In the genomic region with DNA sequence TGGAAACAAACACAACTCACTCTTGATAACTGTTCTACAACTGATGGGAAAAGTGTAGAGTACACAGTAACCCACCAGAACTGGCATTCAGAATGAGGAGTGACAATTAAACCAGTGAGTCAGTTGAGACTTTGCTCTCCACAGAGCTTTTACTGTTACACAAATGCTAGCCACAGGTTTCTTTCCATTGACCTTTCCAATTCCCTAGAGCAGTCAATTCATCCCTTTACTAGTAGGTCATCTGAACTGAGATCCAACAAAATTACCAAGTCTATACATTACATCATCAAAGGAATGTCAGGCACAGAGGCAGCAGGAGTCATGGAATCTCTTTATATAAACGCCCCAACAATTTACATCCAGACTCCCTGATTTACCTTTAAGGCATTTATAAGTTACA, we compare ENCODE assay signal across 13 cellular contexts.
DNase-seq lines count a peak whose midpoint lies in the region; ATAC-seq lines count a peak whose summit lies in the region.
"Had no signal": no experiment of that assay in that cellular context is flagged by ENCODE, and none has a peak within 500 bp of the region (broad histone marks: within the 10 kb centered on the region; RNA-seq: fewer than 3 reads in every experiment).

No MANE protein-coding gene starts in this region.

- no peaks in the 10 kb centered on the region for H3K9me3 Mint-ChIP-seq in activated naive CD8-positive, alpha-beta T cell treated with anti-CD3 and anti-CD28 coated beads, Interleukin-2, amount 50 U/mL, for 24 hours
- H3K9me3 Mint-ChIP-seq in activated naive CD8-positive, alpha-beta T cell treated with anti-CD3 and anti-CD28 coated beads for 36 hours, result no peaks in the 10 kb centered on the region
- H3K9me3 Mint-ChIP-seq: activated naive CD4-positive, alpha-beta T cell treated with anti-CD3 and anti-CD28 coated beads, Interleukin-2, amount 50 U/mL, for 24 hours had no signal

- H3K9me3 ChIP-seq in adipocyte (ENCODE audit: control insufficient read depth, low read length) (no peaks in the 10 kb centered on the region), iPS DF 6.9 (ENCODE audit: control insufficient read depth, insufficient read depth, low read length) (no peaks in the 10 kb centered on the region), T-helper 17 cell (ENCODE audit: control insufficient read depth, low read length, poor library complexity, severe bottlenecking) (no peaks in the 10 kb centered on the region)
- H3K9me3 ChIP-seq: HAP-1, left lung had no signal

- no peak overlapping the region for H3K27ac Mint-ChIP-seq in activated naive CD8-positive, alpha-beta T cell treated with anti-CD3 and anti-CD28 coated beads, Interleukin-2, amount 50 U/mL, for 24 hours
- no peak overlapping the region for H3K27ac Mint-ChIP-seq in activated naive CD8-positive, alpha-beta T cell treated with anti-CD3 and anti-CD28 coated beads for 36 hours
- no peak overlapping the region for H3K27ac Mint-ChIP-seq in T-helper 17 cell
- H3K27ac Mint-ChIP-seq: activated naive CD4-positive, alpha-beta T cell treated with anti-CD3 and anti-CD28 coated beads, Interleukin-2, amount 50 U/mL, for 24 hours had no signal

- no peaks in the 10 kb centered on the region for H3K27me3 Mint-ChIP-seq in activated naive CD8-positive, alpha-beta T cell treated with anti-CD3 and anti-CD28 coated beads, Interleukin-2, amount 50 U/mL, for 24 hours
- H3K27me3 Mint-ChIP-seq in activated naive CD8-positive, alpha-beta T cell treated with anti-CD3 and anti-CD28 coated beads for 36 hours, result no peaks in the 10 kb centered on the region
- H3K27me3 Mint-ChIP-seq in T-helper 17 cell, result no peaks in the 10 kb centered on the region
- H3K27me3 Mint-ChIP-seq: activated naive CD4-positive, alpha-beta T cell treated with anti-CD3 and anti-CD28 coated beads, Interleukin-2, amount 50 U/mL, for 24 hours had no signal

- no peak overlapping the region for H3K4me3 Mint-ChIP-seq in activated naive CD8-positive, alpha-beta T cell treated with anti-CD3 and anti-CD28 coated beads, Interleukin-2, amount 50 U/mL, for 24 hours
- no peak overlapping the region for H3K4me3 Mint-ChIP-seq in activated naive CD8-positive, alpha-beta T cell treated with anti-CD3 and anti-CD28 coated beads for 36 hours
- no peak overlapping the region for H3K4me3 Mint-ChIP-seq in T-helper 17 cell
- H3K4me3 Mint-ChIP-seq: activated naive CD4-positive, alpha-beta T cell treated with anti-CD3 and anti-CD28 coated beads, Interleukin-2, amount 50 U/mL, for 24 hours had no signal

- H3K27ac ChIP-seq in iPS DF 6.9 (ENCODE audit: low read length), result no peak overlapping the region
- H3K27ac ChIP-seq: 22Rv1, left lung had no signal

- peaks cover 32% of the 10 kb centered on the region for H3K4me1 Mint-ChIP-seq in activated naive CD8-positive, alpha-beta T cell treated with anti-CD3 and anti-CD28 coated beads, Interleukin-2, amount 50 U/mL, for 24 hours
- H3K4me1 Mint-ChIP-seq in activated naive CD8-positive, alpha-beta T cell treated with anti-CD3 and anti-CD28 coated beads for 36 hours, result peaks cover 18% of the 10 kb centered on the region
- peaks cover 24% of the 10 kb centered on the region for H3K4me1 Mint-ChIP-seq in T-helper 17 cell

- DNase-seq in activated naive CD8-positive, alpha-beta T cell treated with anti-CD3 and anti-CD28 coated beads, Interleukin-2, amount 50 U/mL, for 24 hours, result no peak
- no peak for DNase-seq in activated naive CD8-positive, alpha-beta T cell treated with anti-CD3 and anti-CD28 coated beads for 36 hours
- DNase-seq in adipocyte (ENCODE audit: low read depth) (peak; percentile 71), iPS DF 6.9 (ENCODE audit: low read depth, low spot score) (peak; percentile 39), T-helper 17 cell (no peak), NCI-H128 (lab: John Stamatoyannopoulos, UW; ENCODE audit: unreplicated experiment) (no peak)
- DNase-seq: left lung, NCI-H1694 treated with DMSO at 0.1 percent for 48 hours had no signal

- no CpG with 5 or more reads among the region's 1 CpG for WGBS in iPS DF 6.9 (ENCODE audit: insufficient coverage, insufficient read length)

- H3K4me3 ChIP-seq in adipocyte (ENCODE audit: low read length), result no peak overlapping the region
- H3K4me3 ChIP-seq in iPS DF 6.9 (ENCODE audit: low read length), result no peak overlapping the region
- H3K4me3 ChIP-seq: HAP-1, left lung had no signal

- peak; percentile 82 for ATAC-seq in activated naive CD8-positive, alpha-beta T cell treated with anti-CD3 and anti-CD28 coated beads, Interleukin-2, amount 50 U/mL, for 24 hours
- ATAC-seq in T-helper 17 cell (no peak), GM21390 (IDR thresholded peaks at IDR 0.05; ENCODE audit: unreplicated experiment) (no peak), GM18511 (IDR thresholded peaks at IDR 0.05; ENCODE audit: unreplicated experiment) (no peak)
- ATAC-seq: left lung had no signal

- H3K27me3 ChIP-seq in adipocyte (replicated peaks; ENCODE audit: control insufficient read depth, insufficient read depth, low read length) (no peaks in the 10 kb centered on the region), iPS DF 6.9 (ENCODE audit: control insufficient read depth, insufficient read depth, low read length) (no peaks in the 10 kb centered on the region)
- H3K27me3 ChIP-seq: left lung had no signal

- peaks cover 10% of the 10 kb centered on the region for H3K36me3 Mint-ChIP-seq in activated naive CD8-positive, alpha-beta T cell treated with anti-CD3 and anti-CD28 coated beads, Interleukin-2, amount 50 U/mL, for 24 hours (ENCODE audit: low read depth)
- H3K36me3 Mint-ChIP-seq in activated naive CD8-positive, alpha-beta T cell treated with anti-CD3 and anti-CD28 coated beads for 36 hours, result peaks cover 2% of the 10 kb centered on the region
- H3K36me3 Mint-ChIP-seq in T-helper 17 cell (ENCODE audit: low read depth), result peaks cover 6% of the 10 kb centered on the region

- H3K4me1 ChIP-seq in adipocyte (ENCODE audit: control insufficient read depth, insufficient read depth, low read length) (peaks cover 19% of the 10 kb centered on the region), iPS DF 6.9 (ENCODE audit: control insufficient read depth, insufficient read depth, low read length) (no peaks in the 10 kb centered on the region; the same call in 1 of the 2 replicates)

- no peak overlapping the region for H3K9ac ChIP-seq in adipocyte (ENCODE audit: low read length)

- H3K36me3 ChIP-seq in adipocyte (ENCODE audit: control insufficient read depth, insufficient read depth, low read length, severe bottlenecking) (peaks cover 3% of the 10 kb centered on the region), iPS DF 6.9 (ENCODE audit: control insufficient read depth, insufficient read depth, low read length) (no peaks in the 10 kb centered on the region)
- H3K36me3 ChIP-seq: HAP-1, left lung had no signal

Comparison
In these comparisons a context has a peak if more than half of its experiments do, and no peak if none do; other contexts are left out.
1. DNase-seq: peak in adipocyte (single experiment) and iPS DF 6.9 (single experiment); none in activated naive CD8-positive, alpha-beta T cell treated with anti-CD3 and anti-CD28 coated beads, Interleukin-2, amount 50 U/mL, for 24 hours (single experiment), activated naive CD8-positive, alpha-beta T cell treated with anti-CD3 and anti-CD28 coated beads for 36 hours (single experiment), T-helper 17 cell (0 of 3) and NCI-H128 (single experiment).